ENCODE assay signal across 8 cellular contexts in genomic region chr9:128829477-128830251, GRCh38. TPM values are rescaled to one million over a fixed set of nuclear protein-coding genes. Genes with fewer than 3 reads are reported as not detected.
DNase-seq lines count a peak whose midpoint lies in the region; ATAC-seq and TF ChIP-seq lines count a peak whose summit lies in the region.

SPOUT1 (minus strand) TSS chr9:128829794; CDS start chr9:128829780, 14 bp downstream.

- WGBS in lower leg skin, 2 donors, result 0 to 1% methylated on average over 20 to 49 of the region's 56 CpGs

- H3K9me3 ChIP-seq in duodenal mucosa (ENCODE audit: control insufficient read depth in 1 of 2, low read length in 2 of 2), result no peaks in the 10 kb centered on the region

- H3K36me3 Mint-ChIP-seq in CD14-positive monocyte, result peaks cover 24 to 35% of the 10 kb centered on the region in 2 donors
- H3K36me3 Mint-ChIP-seq in activated CD4-positive, alpha-beta memory T cell treated with anti-CD3 and anti-CD28 coated beads, Interleukin-2, amount 10 ng/mL, durations not matched to agents 7 days and 5 days (ENCODE audit: low read depth), result peaks cover 36% of the 10 kb centered on the region

- peaks cover 9 to 29% of the 10 kb centered on the region in 2 donors for H3K36me3 ChIP-seq in duodenal mucosa (ENCODE audit: control insufficient read depth in 1 of 2, insufficient read depth in 2 of 2, low read length in 2 of 2)

- H3K9ac ChIP-seq in duodenal mucosa (ENCODE audit: low read depth in 1 of 2, low read length in 2 of 2), result peak within 1 kb of the TSS; percentile 70 to 76

- H3K27ac ChIP-seq in duodenal mucosa (ENCODE audit: low read depth, low read length), result no peak within 1 kb of the TSS

- CTCF ChIA-PET in activated CD4-positive, alpha-beta memory T cell treated with anti-CD3 and anti-CD28 coated beads, Interleukin-2, amount 10 ng/mL, durations not matched to agents 7 days and 5 days (lab: Charles Lee), result interaction anchor here (0.7 to 3.1 kb wide), 9 partner anchors 9 to 489 kb away, joined by 3 to 59 read pairs (median 4); partner anchors contain the start of gene ENDOG

- peak within 1 kb of the TSS; percentile 84 to 91 for H3K4me3 Mint-ChIP-seq in CD14-positive monocyte
- H3K4me3 Mint-ChIP-seq in activated CD4-positive, alpha-beta memory T cell treated with anti-CD3 and anti-CD28 coated beads, Interleukin-2, amount 10 ng/mL, durations not matched to agents 7 days and 5 days, result peak within 1 kb of the TSS; percentile 97

- H3K27me3 Mint-ChIP-seq in CD14-positive monocyte (ENCODE audit: low read depth in 3 of 3), result peaks cover 0 to 4% (median 0%) of the 10 kb centered on the region in 3 donors
- no peaks in the 10 kb centered on the region for H3K27me3 Mint-ChIP-seq in activated CD4-positive, alpha-beta memory T cell treated with anti-CD3 and anti-CD28 coated beads, Interleukin-2, amount 10 ng/mL, durations not matched to agents 7 days and 5 days

- H3K4me1 Mint-ChIP-seq in CD14-positive monocyte, result peaks cover 15% of the 10 kb centered on the region
- peaks cover 26% of the 10 kb centered on the region for H3K4me1 Mint-ChIP-seq in activated CD4-positive, alpha-beta memory T cell treated with anti-CD3 and anti-CD28 coated beads, Interleukin-2, amount 10 ng/mL, durations not matched to agents 7 days and 5 days

- peaks cover 4 to 16% of the 10 kb centered on the region in 2 donors for H3K4me1 ChIP-seq in duodenal mucosa (ENCODE audit: control insufficient read depth in 1 of 2, insufficient read depth in 2 of 2, low read length in 2 of 2)

- POLR2A ChIA-PET in activated CD4-positive, alpha-beta memory T cell treated with anti-CD3 and anti-CD28 coated beads, Interleukin-2, amount 10 ng/mL, durations not matched to agents 7 days and 5 days (lab: Charles Lee), result interaction anchor here (0.7 to 1.6 kb wide), 11 partner anchors 9 to 796 kb away, joined by 3 to 37 read pairs (median 4); partner anchors contain the start of genes ENDOG, ZDHHC12 and ZER1

- TF ChIP-seq POLR2A in lower leg skin (IDR thresholded peaks at IDR 0.05), result no peak

- H3K4me3 ChIP-seq in duodenal mucosa (ENCODE audit: low read depth in 1 of 2, low read length in 2 of 2) (peak within 1 kb of the TSS; percentile 91 to 92), lower leg skin (ENCODE audit: low read depth, poor library complexity, severe bottlenecking) (peak within 1 kb of the TSS; percentile 64)

- H3K9me3 Mint-ChIP-seq in CD14-positive monocyte, result no peaks in the 10 kb centered on the region
- no peaks in the 10 kb centered on the region for H3K9me3 Mint-ChIP-seq in activated CD4-positive, alpha-beta memory T cell treated with anti-CD3 and anti-CD28 coated beads, Interleukin-2, amount 10 ng/mL, durations not matched to agents 7 days and 5 days

- no peaks in the 10 kb centered on the region for H3K27me3 ChIP-seq in duodenal mucosa (ENCODE audit: control insufficient read depth in 1 of 2, insufficient read depth in 2 of 2, low read length in 2 of 2)

- ATAC-seq in GM19397 (IDR thresholded peaks at IDR 0.05; ENCODE audit: unreplicated experiment), result peak; percentile 97
- peak; percentile 95 for ATAC-seq in HG03571 (IDR thresholded peaks at IDR 0.05; ENCODE audit: unreplicated experiment)

- DNase-seq in CD14-positive monocyte (ENCODE audit: low spot score), result peak; percentile 91
- DNase-seq in NCI-H82 (lab: John Stamatoyannopoulos, UW), result peak; percentile 96
- peak; percentile 95 for DNase-seq in activated CD4-positive, alpha-beta memory T cell treated with anti-CD3 and anti-CD28 coated beads, Interleukin-2, amount 10 ng/mL, durations not matched to agents 7 days and 5 days
- DNase-seq in lower leg skin (ENCODE audit: low spot score in 2 of 2), result peak; percentile 92 to 98
- DNase-seq in stimulated activated CD4-positive, alpha-beta T cell treated with anti-CD3 and anti-CD28 coated beads, Interleukin-4, amount 100 ng/mL, for 48 hours (ENCODE audit: low read depth in 2 of 2), result peak; percentile 87 to 93

- intact Hi-C loops in CD14-positive monocyte (cut with micrococcal nuclease) (no loop called here), lower leg skin (cut with DNase I; ENCODE audit: low total_unique reads) (no loop called here)

- H3K27ac Mint-ChIP-seq in CD14-positive monocyte, result peak within 1 kb of the TSS; percentile 10 to 93 (median 83)
- peak within 1 kb of the TSS; percentile 89 for H3K27ac Mint-ChIP-seq in activated CD4-positive, alpha-beta memory T cell treated with anti-CD3 and anti-CD28 coated beads, Interleukin-2, amount 10 ng/mL, durations not matched to agents 7 days and 5 days

- no peak for TF ChIP-seq CTCF in CD14-positive monocyte (IDR thresholded peaks at IDR 0.05)
- TF ChIP-seq CTCF in lower leg skin (IDR thresholded peaks at IDR 0.05), result no peak

RNA-seq across cellular contexts. Expression of gene SPOUT1, which starts in this region (rescaled TPM):
- 10 to 100 TPM; 25.7 to 29.9 TPM for polyA plus RNA-seq in CD14-positive monocyte
- total RNA-seq in activated CD4-positive, alpha-beta memory T cell treated with anti-CD3 and anti-CD28 coated beads, Interleukin-2, amount 10 ng/mL, durations not matched to agents 7 days and 5 days, result 10 to 100 TPM; 54.3 to 59.2 TPM
- 10 to 100 TPM; 15.0 to 41.5 (median 32.3) TPM for total RNA-seq in lower leg skin
